In genomic region chr5:54288568-54289217, GRCh38 we compare ENCODE assay signal across 25 cellular contexts.
"Had no signal": no experiment of that assay in that cellular context is flagged by ENCODE, and none has a peak within 500 bp of the region (broad histone marks: within the 10 kb centered on the region; RNA-seq: fewer than 3 reads in every experiment).

No MANE protein-coding gene starts in this region.

- H3K27me3 Mint-ChIP-seq: naive B cell; natural killer cell treated with Interleukin-12 subunit alpha and Interleukin-12 subunit beta and Interleukin-15 and Interleukin-18, amount 100 ng/mL, for 72 hours; stimulated activated naive CD8-positive, alpha-beta T cell treated with anti-CD3 and anti-CD28 coated beads, Interleukin-15, amount 100 ng/mL, for 72 hours; type B pancreatic cell had no signal

- H3K27ac ChIP-seq: dorsolateral prefrontal cortex, gastroesophageal sphincter, heart right ventricle, left ventricle myocardium inferior, lower lobe of right lung, neutrophil, pancreas, right lobe of liver, suprapubic skin had no signal

- DNase-seq: dorsolateral prefrontal cortex; effector CD4-positive, alpha-beta T cell; foreskin fibroblast; glutamatergic neuron; heart right ventricle; hippocampal formation; left cardiac atrium; left ventricle myocardium inferior; lower lobe of right lung; naive B cell; pancreas; right lobe of liver; small intestine; stimulated activated CD4-positive, alpha-beta T cell treated with anti-CD3 and anti-CD28 coated beads, Interleukin-12 subunit alpha, Interleukin-12 subunit beta, amount 100 ng/mL, for 4 hours; stimulated activated CD4-positive, alpha-beta T cell treated with anti-CD3 and anti-CD28 coated beads, Interleukin-1b, Interleukin-23, amount 100 ng/mL, for 48 hours; stimulated activated CD4-positive, alpha-beta T cell treated with anti-CD3 and anti-CD28 coated beads, Interleukin-4, amount 100 ng/mL, for 1 hour; stimulated activated CD8-positive, alpha-beta memory T cell treated with anti-CD3 and anti-CD28 coated beads, Interleukin-4, amount 100 ng/mL, for 48 hours; stimulated activated naive CD4-positive, alpha-beta T cell; stimulated activated naive CD8-positive, alpha-beta T cell treated with anti-CD3 and anti-CD28 coated beads, Interleukin-15, amount 100 ng/mL, for 72 hours had no signal

- H3K36me3 ChIP-seq: gastroesophageal sphincter, heart right ventricle, left ventricle myocardium inferior, lower lobe of right lung, neutrophil, pancreas, right lobe of liver, suprapubic skin had no signal

- H3K9me3 ChIP-seq: gastroesophageal sphincter, lower lobe of right lung, neutrophil, pancreas, right lobe of liver, suprapubic skin had no signal

- H3K4me3 Mint-ChIP-seq: naive B cell; natural killer cell treated with Interleukin-12 subunit alpha and Interleukin-12 subunit beta and Interleukin-15 and Interleukin-18, amount 100 ng/mL, for 72 hours; neural crest cell; stimulated activated naive CD8-positive, alpha-beta T cell treated with anti-CD3 and anti-CD28 coated beads, Interleukin-15, amount 100 ng/mL, for 72 hours; type B pancreatic cell had no signal

- H3K4me3 ChIP-seq: dorsolateral prefrontal cortex, gastroesophageal sphincter, heart right ventricle, left ventricle myocardium inferior, lower lobe of right lung, pancreas, right lobe of liver, suprapubic skin had no signal

- H3K27ac Mint-ChIP-seq: naive B cell; natural killer cell treated with Interleukin-12 subunit alpha and Interleukin-12 subunit beta and Interleukin-15 and Interleukin-18, amount 100 ng/mL, for 72 hours; stimulated activated naive CD8-positive, alpha-beta T cell treated with anti-CD3 and anti-CD28 coated beads, Interleukin-15, amount 100 ng/mL, for 72 hours; type B pancreatic cell had no signal

- H3K36me3 Mint-ChIP-seq: natural killer cell treated with Interleukin-12 subunit alpha and Interleukin-12 subunit beta and Interleukin-15 and Interleukin-18, amount 100 ng/mL, for 72 hours; type B pancreatic cell had no signal

- H3K4me1 ChIP-seq: pancreas, right lobe of liver had no signal

- H3K9me3 Mint-ChIP-seq: natural killer cell treated with Interleukin-12 subunit alpha and Interleukin-12 subunit beta and Interleukin-15 and Interleukin-18, amount 100 ng/mL, for 72 hours; neural crest cell; stimulated activated naive CD8-positive, alpha-beta T cell treated with anti-CD3 and anti-CD28 coated beads, Interleukin-15, amount 100 ng/mL, for 72 hours had no signal

- H3K27me3 ChIP-seq: dorsolateral prefrontal cortex, gastroesophageal sphincter, heart right ventricle, neutrophil, pancreas, right lobe of liver, suprapubic skin had no signal

- ATAC-seq: gastroesophageal sphincter; heart right ventricle; left cardiac atrium; lower lobe of right lung; natural killer cell treated with Interleukin-12 subunit alpha and Interleukin-12 subunit beta and Interleukin-15 and Interleukin-18, amount 100 ng/mL, for 72 hours; right lobe of liver; stimulated activated naive CD8-positive, alpha-beta T cell treated with anti-CD3 and anti-CD28 coated beads, Interleukin-15, amount 100 ng/mL, for 72 hours had no signal
